In the genomic region with DNA sequence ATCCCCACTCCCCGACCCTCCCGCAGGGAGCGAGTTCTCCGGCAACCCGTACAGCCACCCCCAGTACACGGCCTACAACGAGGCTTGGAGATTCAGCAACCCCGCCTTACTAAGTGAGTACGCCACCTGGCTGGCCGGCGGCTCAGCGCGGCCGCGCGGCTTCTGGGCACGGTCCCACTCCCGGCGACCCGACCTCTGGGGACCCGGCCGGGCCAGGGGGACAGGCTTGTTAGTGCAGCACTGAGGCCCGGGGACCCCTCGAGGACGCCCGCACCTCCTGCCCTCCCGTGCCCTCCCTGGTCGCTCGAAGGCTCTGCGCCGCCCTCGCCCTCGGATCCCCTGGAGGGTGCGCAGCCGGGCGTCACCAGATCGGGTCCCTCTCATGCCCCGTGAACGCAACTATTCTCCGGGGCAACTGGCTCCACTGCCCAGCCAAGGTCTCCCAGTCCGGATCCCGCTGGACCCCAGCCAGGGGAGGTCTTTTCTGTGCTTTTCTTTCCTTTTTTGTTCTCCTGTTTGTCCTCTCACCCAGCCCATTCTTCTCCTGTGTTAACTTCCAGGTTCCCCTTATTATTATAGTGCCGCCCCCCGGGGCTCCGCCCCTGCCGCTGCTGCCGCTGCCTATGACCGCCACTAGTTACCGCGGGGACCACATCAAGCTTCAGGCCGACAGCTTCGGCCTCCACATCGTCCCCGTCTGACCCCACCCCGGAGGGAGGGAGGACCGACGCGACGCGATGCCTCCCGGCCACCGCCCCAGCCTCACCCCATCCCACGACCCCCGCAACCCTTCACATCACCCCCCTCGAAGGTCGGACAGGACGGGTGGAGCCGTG, we compare ENCODE assay signal across 8 cellular contexts.
DNase-seq lines count a peak whose midpoint lies in the region; ATAC-seq and TF ChIP-seq lines count a peak whose summit lies in the region.

No MANE protein-coding gene starts in this region.

- H3K27me3 ChIP-seq in PC-3 (ENCODE audit: low read length) (peaks cover 42% of the 10 kb centered on the region), breast epithelium (peaks cover 8 to 93% of the 10 kb centered on the region in 2 donors), lower lobe of right lung (ENCODE audit: low read depth) (peaks cover 91% of the 10 kb centered on the region), upper lobe of left lung (peaks cover 0 to 61% (median 37%) of the 10 kb centered on the region in 4 donors)

- H3F3A ChIP-seq in PC-3 (ENCODE audit: low read length, unreplicated experiment): no peaks in the 10 kb centered on the region

- ATAC-seq in PC-3 (peak; percentile 42; the same call in 1 of the 2 replicates), lower lobe of right lung (peak; percentile 51 to 73), upper lobe of left lung (ENCODE audit: low FRiP score in 2 of 2) (peak in 1 of 2 donors; percentile 20)

- WGBS in upper lobe of left lung, 2 donors: 1 to 4% methylated on average over 26 to 28 of the region's 68 CpGs

- H2AFZ ChIP-seq in PC-3 (ENCODE audit: low read length): 0 out of 2 replicates have a peak overlapping the region, but pooled peaks have one; percentile 13

- H3K4me3 ChIP-seq in PC-3 (ENCODE audit: low read length): peak overlapping the region; percentile 65
- peak overlapping the region; percentile 29 to 74 (median 50) for H3K4me3 ChIP-seq in breast epithelium
- H3K4me3 ChIP-seq in lower lobe of right lung: peak overlapping the region; percentile 47
- H3K4me3 ChIP-seq in upper lobe of left lung: peak overlapping the region in 3 of 4 donors; percentile 27 to 50 (median 40)

- TF ChIP-seq CTCF in PC-3 (conservative IDR thresholded peaks at IDR 0.05; ENCODE audit: low read depth, low read length) (0 out of 2 replicates have a peak, but pooled peaks have one; percentile 22), breast epithelium (IDR thresholded peaks at IDR 0.05) (no peak), lower lobe of right lung (IDR thresholded peaks at IDR 0.05) (peak; percentile 19), upper lobe of left lung (IDR thresholded peaks at IDR 0.05) (no peak)

- peak; percentile 6 for DNase-seq in NCI-H345 (lab: John Stamatoyannopoulos, UW)
- DNase-seq in NCI-H345 treated with DMSO at 0.1 percent for 48 hours (lab: John Stamatoyannopoulos, UW; ENCODE audit: unreplicated experiment): no peak
- no peak for DNase-seq in PC-3
- DNase-seq in breast epithelium (ENCODE audit: low spot score in 2 of 2): peak in 1 of 2 donors; percentile 52
- no peak for DNase-seq in lower lobe of right lung
- DNase-seq in upper lobe of left lung: peak in 1 of 2 donors; percentile 88
- no peak for DNase-seq in NCI-H2029 (lab: John Stamatoyannopoulos, UW)
- no peak for DNase-seq in HCEC 1CT

- H3K9me2 ChIP-seq in PC-3 (replicated peaks; ENCODE audit: low read length): no peaks in the 10 kb centered on the region

- TF ChIP-seq EP300 in upper lobe of left lung (IDR thresholded peaks at IDR 0.05): no peak

- no TSS peak for BruUV-seq in PC-3 (replicated peaks; lab: Mats Ljungman, UMichigan)

- H3K27ac ChIP-seq in PC-3 (ENCODE audit: low read length) (no peak overlapping the region), breast epithelium (no peak overlapping the region), lower lobe of right lung (no peak overlapping the region), upper lobe of left lung (no peak overlapping the region)

- H3K4me2 ChIP-seq in PC-3 (ENCODE audit: low read length): peak overlapping the region; percentile 85

- H4K20me1 ChIP-seq in PC-3 (ENCODE audit: low read length): no peaks in the 10 kb centered on the region

- peaks cover 8% of the 10 kb centered on the region for H3K4me1 ChIP-seq in PC-3 (ENCODE audit: insufficient read depth, low read length)
- H3K4me1 ChIP-seq in breast epithelium: peaks cover 3 to 14% of the 10 kb centered on the region in 2 donors
- peaks cover 34% of the 10 kb centered on the region for H3K4me1 ChIP-seq in lower lobe of right lung
- H3K4me1 ChIP-seq in upper lobe of left lung: peaks cover 37 to 44% (median 38%) of the 10 kb centered on the region in 4 donors

- POLR2A ChIA-PET in PC-3 (lab: Charles Lee; ENCODE audit: unreplicated experiment): no interaction called here

- no peak for TF ChIP-seq POLR2A in breast epithelium (IDR thresholded peaks at IDR 0.05)
- no peak for TF ChIP-seq POLR2A in upper lobe of left lung (IDR thresholded peaks at IDR 0.05)

- no peaks in the 10 kb centered on the region for H3K36me3 ChIP-seq in PC-3 (ENCODE audit: low read depth, low read length)
- no peaks in the 10 kb centered on the region for H3K36me3 ChIP-seq in breast epithelium
- H3K36me3 ChIP-seq in lower lobe of right lung: no peaks in the 10 kb centered on the region
- H3K36me3 ChIP-seq in upper lobe of left lung: no peaks in the 10 kb centered on the region

- no peaks in the 10 kb centered on the region for H3K79me2 ChIP-seq in PC-3 (ENCODE audit: low read length)

- CTCF ChIA-PET in PC-3 (lab: Charles Lee): interaction anchor here (0.6 kb wide), 1 partner anchor 114 kb away, joined by 6 read pairs; no protein-coding TSS in a partner anchor

- no peaks in the 10 kb centered on the region for H3K9me3 ChIP-seq in PC-3 (ENCODE audit: low read length)
- no peaks in the 10 kb centered on the region for H3K9me3 ChIP-seq in breast epithelium
- no peaks in the 10 kb centered on the region for H3K9me3 ChIP-seq in lower lobe of right lung
- no peaks in the 10 kb centered on the region for H3K9me3 ChIP-seq in upper lobe of left lung

- no peak overlapping the region for H3K9ac ChIP-seq in PC-3 (ENCODE audit: low read length)

- intact Hi-C loops in PC-3 (cut with micrococcal nuclease) (no loop called here), breast epithelium (cut with DNase I; ENCODE audit: low total_unique reads) (loop anchor here (5.0 kb wide), 1 partner anchor 430 kb away; no protein-coding TSS in a partner anchor), lower lobe of right lung (cut with DNase I) (no loop called here)

Comparison
In these comparisons a context has a peak if more than half of its experiments do, and no peak if none do; other contexts are left out.
1. CTCF ChIP-seq: peak in PC-3 (single experiment) and lower lobe of right lung (single experiment); none in breast epithelium (0 of 3) and upper lobe of left lung (0 of 6).
2. Peak in every context shown above with its lines, with median percentiles within 50 percentile points of each other: H3K4me3 ChIP-seq.